ENCODE assay signal across 9 cellular contexts in genomic region chr17:42798011-42798382, GRCh38. TPM values are rescaled to one million over a fixed set of nuclear protein-coding genes. Genes with fewer than 3 reads are reported as not detected.
A peak's percentile ranks its signal among the peaks of the same experiment; 100 is the strongest.
DNase-seq lines count a peak whose midpoint lies in the region; ATAC-seq and TF ChIP-seq lines count a peak whose summit lies in the region.
"Had no signal": no experiment of that assay in that cellular context is flagged by ENCODE, and none has a peak within 500 bp of the region (broad histone marks: within the 10 kb centered on the region; RNA-seq: fewer than 3 reads in every experiment).

No MANE protein-coding gene starts in this region.

- ATAC-seq in heart right ventricle (no peak), Right ventricle myocardium superior (ENCODE audit: poor library complexity) (no peak), aorta (ENCODE audit: low FRiP score) (no peak), GM19463 (IDR thresholded peaks at IDR 0.05; ENCODE audit: unreplicated experiment) (no peak)

- no peaks in the 10 kb centered on the region for H3K9me3 Mint-ChIP-seq in mesothelial cell of epicardium

- H3K9me3 ChIP-seq in heart right ventricle (no peaks in the 10 kb centered on the region), breast epithelium (no peaks in the 10 kb centered on the region), aorta (ENCODE audit: control insufficient read depth, low read length) (no peaks in the 10 kb centered on the region)

- peaks cover 10% of the 10 kb centered on the region for H3K36me3 Mint-ChIP-seq in mesothelial cell of epicardium

- H3K27me3 ChIP-seq in heart right ventricle (no peaks in the 10 kb centered on the region), breast epithelium (no peaks in the 10 kb centered on the region), aorta (ENCODE audit: control insufficient read depth in 1 of 2, insufficient read depth in 2 of 2, low read length in 1 of 2) (no peaks in the 10 kb centered on the region)

- H3K4me1 ChIP-seq in heart right ventricle (peaks cover 0 to 23% (median 17%) of the 10 kb centered on the region in 9 donors), breast epithelium (peaks cover 4 to 12% of the 10 kb centered on the region in 2 donors), aorta (ENCODE audit: control insufficient read depth in 1 of 2, insufficient read depth in 2 of 2, low read length in 2 of 2) (no peaks in the 10 kb centered on the region)

- DNase-seq in heart right ventricle (no peak), Right ventricle myocardium superior (no peak), breast epithelium (ENCODE audit: low spot score in 2 of 2) (no peak), mesothelial cell of epicardium (ENCODE audit: low spot score in 2 of 2, unreplicated experiment in 2 of 2) (no peak), aorta (no peak), D341Med (ENCODE audit: low spot score) (no peak), middle frontal gyrus (ENCODE audit: extremely low spot score, low spot score) (no peak)

- H3K27ac ChIP-seq in heart right ventricle, result peak overlapping the region; percentile 40 to 91 (median 78)
- H3K27ac ChIP-seq in breast epithelium, result peak overlapping the region; percentile 81
- H3K27ac ChIP-seq in aorta (ENCODE audit: low read depth in 1 of 2, low read length in 2 of 2), result no peak overlapping the region

- H3K36me3 ChIP-seq in heart right ventricle, result peaks cover 0 to 19% (median 4%) of the 10 kb centered on the region in 9 donors
- no peaks in the 10 kb centered on the region for H3K36me3 ChIP-seq in breast epithelium
- no peaks in the 10 kb centered on the region for H3K36me3 ChIP-seq in aorta (ENCODE audit: control insufficient read depth in 1 of 2, insufficient read depth in 2 of 2, low read length in 1 of 2)

- H3K4me3 ChIP-seq in heart right ventricle (peak overlapping the region; percentile 68 to 96 (median 88)), breast epithelium (peak overlapping the region; percentile 71 to 88 (median 75)), aorta (ENCODE audit: low read length in 2 of 2) (peak overlapping the region; percentile 41 to 56)

- H3K27me3 Mint-ChIP-seq in mesothelial cell of epicardium (ENCODE audit: low read depth), result peaks cover 12% of the 10 kb centered on the region

- 22 to 23% methylated on average over 10 of the region's 10 CpGs for WGBS in heart right ventricle, 2 donors
- 20 to 23% methylated on average over 10 of the region's 10 CpGs for WGBS in aorta, 2 donors

- intact Hi-C loops in heart right ventricle (cut with DNase I) (loop anchor here in 1 of 10 donors (10.0 kb wide), 1 partner anchor 193 kb away; the partner anchor contains the start of genes RETREG3 and TUBG1), Right ventricle myocardium superior (cut with DNase I) (no loop called here), breast epithelium (cut with DNase I; ENCODE audit: low total_unique reads) (no loop called here), aorta (cut with DNase I) (no loop called here)

- H3K4me1 Mint-ChIP-seq in mesothelial cell of epicardium, result peaks cover 15% of the 10 kb centered on the region

- no peak for TF ChIP-seq CTCF in heart right ventricle (IDR thresholded peaks at IDR 0.05)
- no peak for TF ChIP-seq CTCF in breast epithelium (IDR thresholded peaks at IDR 0.05)
- TF ChIP-seq CTCF in mesothelial cell of epicardium (IDR thresholded peaks at IDR 0.05; ENCODE audit: unreplicated experiment), result no peak

- H3K4me3 Mint-ChIP-seq in mesothelial cell of epicardium, result peak overlapping the region; percentile 91

- no peak for TF ChIP-seq POLR2A in breast epithelium (IDR thresholded peaks at IDR 0.05)

- peak overlapping the region; percentile 87 for H3K27ac Mint-ChIP-seq in mesothelial cell of epicardium

RNA-seq across cellular contexts. Expression of gene COA3, which starts 0.5 kb away (rescaled TPM):
- total RNA-seq in heart right ventricle (10 to 100 TPM; 56.1 to 85.7 (median 72.1) TPM), Right ventricle myocardium superior (67.2 TPM), breast epithelium (10 to 100 TPM; 52.6 to 74.1 (median 72.8) TPM), mesothelial cell of epicardium (52.4 to 57.4 TPM (median 54.3 TPM) in 3 replicates), aorta (10 to 100 TPM; 31.7 to 34.8 TPM)
- polyA plus RNA-seq in heart right ventricle (100 to 1,000 TPM in 1 of 2 donors, 10 to 100 TPM in 1; 91.2 to 142 TPM), aorta (100 to 1,000 TPM in 1 of 2 donors, 10 to 100 TPM in 1; 75.9 to 117 TPM)

RNA-seq across cellular contexts. Expression of gene CNTD1, which starts 0.7 kb away (rescaled TPM):
- total RNA-seq in heart right ventricle (under 1 TPM in 3 of 10 donors, not detected in 7; 0.11 to 0.42 (median 0.39) TPM), Right ventricle myocardium superior (not detected), breast epithelium (under 1 TPM in 1 of 3 donors, not detected in 2; 0.59 TPM), mesothelial cell of epicardium (0.09 to 0.14 TPM in 2 of 3 replicates, not detected in the other), aorta (under 1 TPM in 1 of 2 donors, not detected in 1; 0.81 TPM)
- polyA plus RNA-seq in heart right ventricle (under 1 TPM; 0.20 to 0.29 TPM), aorta (1 to 10 TPM in 1 of 2 donors, under 1 TPM in 1; 0.33 to 2.1 TPM)
- total RNA-seq: glomerular endothelial cell had no signal

RNA-seq across cellular contexts. Expression of gene WNK4, which starts 17.6 kb away (rescaled TPM):
- total RNA-seq in heart right ventricle (under 1 TPM in 1 of 10 donors, not detected in 9; 0.14 TPM), Right ventricle myocardium superior (not detected), breast epithelium (1 to 10 TPM in 1 of 3 donors, under 1 TPM in 2; 0.16 to 4.1 (median 0.66) TPM), mesothelial cell of epicardium (1.3 to 1.8 TPM (median 1.7 TPM) in 3 replicates), aorta (under 1 TPM; 0.19 to 0.24 TPM)
- polyA plus RNA-seq in heart right ventricle (under 1 TPM; 0.03 to 0.07 TPM), aorta (1 to 10 TPM in 1 of 2 donors, not detected in 1; 1.1 TPM)

RNA-seq across cellular contexts. Expression of gene VPS25, which starts 24.7 kb away (rescaled TPM):
- total RNA-seq in heart right ventricle (10 to 100 TPM; 33.3 to 47.4 (median 37.3) TPM), Right ventricle myocardium superior (30.3 TPM), breast epithelium (10 to 100 TPM; 53.4 to 70.4 (median 61.9) TPM), mesothelial cell of epicardium (59.4 to 65.0 TPM (median 64.9 TPM) in 3 replicates), aorta (10 to 100 TPM; 31.2 to 33.8 TPM)
- polyA plus RNA-seq in heart right ventricle (10 to 100 TPM; 28.0 to 80.9 TPM), aorta (10 to 100 TPM; 45.5 to 46.8 TPM)

RNA-seq across cellular contexts. Expression of gene BECN1, which starts 26.1 kb away (rescaled TPM):
- total RNA-seq in heart right ventricle (10 to 100 TPM; 71.1 to 87.8 (median 78.3) TPM), Right ventricle myocardium superior (78.0 TPM), breast epithelium (100 to 1,000 TPM in 1 of 3 donors, 10 to 100 TPM in 2; 88.5 to 139 (median 89.0) TPM), mesothelial cell of epicardium (54.5 to 55.8 TPM (median 55.2 TPM) in 3 replicates), aorta (10 to 100 TPM; 66.9 to 76.9 TPM)
- polyA plus RNA-seq in heart right ventricle (10 to 100 TPM; 25.2 to 54.8 TPM), aorta (100 to 1,000 TPM in 1 of 2 donors, 10 to 100 TPM in 1; 67.8 to 105 TPM)

Comparison
In these comparisons a context has a peak if more than half of its experiments do, and no peak if none do; other contexts are left out.
1. H3K27ac ChIP-seq: peak in heart right ventricle (10 of 10) and breast epithelium (2 of 2); none in aorta (0 of 2).
2. Peak in every context shown above with its lines, with median percentiles within 50 percentile points of each other: H3K4me3 ChIP-seq.